9 cellular contexts compared by ENCODE assay signal in genomic region chr14:68951800-68952540, GRCh38. TPM values are rescaled to one million over a fixed set of nuclear protein-coding genes. Genes with fewer than 3 reads are reported as not detected.
DNase-seq lines count a peak whose midpoint lies in the region; ATAC-seq and TF ChIP-seq lines count a peak whose summit lies in the region.
"Had no signal": no experiment of that assay in that cellular context is flagged by ENCODE, and none has a peak within 500 bp of the region (broad histone marks: within the 10 kb centered on the region; RNA-seq: fewer than 3 reads in every experiment).

No MANE protein-coding gene starts in this region.

- H3K4me3 Mint-ChIP-seq in CD14-positive monocyte = peak overlapping the region in 1 of 2 donors; percentile 46

- H3K36me3 ChIP-seq in heart left ventricle (no peaks in the 10 kb centered on the region), rectal smooth muscle tissue (ENCODE audit: control insufficient read depth, insufficient read depth, low read length) (no peaks in the 10 kb centered on the region), MG63 (peaks cover 5% of the 10 kb centered on the region)

- H3K4me1 ChIP-seq in heart left ventricle (peaks cover 50 to 99% (median 94%) of the 10 kb centered on the region in 12 donors), rectal smooth muscle tissue (ENCODE audit: control insufficient read depth, insufficient read depth, low read length) (peaks cover 76% of the 10 kb centered on the region)

- H3K27me3 ChIP-seq in heart left ventricle = no peaks in the 10 kb centered on the region
- H3K27me3 ChIP-seq in rectal smooth muscle tissue (ENCODE audit: control insufficient read depth, insufficient read depth, low read length) = no peaks in the 10 kb centered on the region
- no peaks in the 10 kb centered on the region for H3K27me3 ChIP-seq in MG63

- TF ChIP-seq POLR2A in heart left ventricle (IDR thresholded peaks at IDR 0.05) = no peak

- TF ChIP-seq CTCF in CD14-positive monocyte (IDR thresholded peaks at IDR 0.05) = no peak
- no peak for TF ChIP-seq CTCF in WI38 (IDR thresholded peaks at IDR 0.05; ENCODE audit: low read depth, low read length)
- TF ChIP-seq CTCF in heart left ventricle (IDR thresholded peaks at IDR 0.05) = no peak

- intact Hi-C loops in CD14-positive monocyte (cut with micrococcal nuclease) = loop anchor here in 1 of 2 donors (1.0 kb wide), 1 partner anchor 22 kb away; no protein-coding TSS in a partner anchor
- intact Hi-C loops in heart left ventricle (cut with DNase I) = no loop called here

- H3K9me3 Mint-ChIP-seq in CD14-positive monocyte = no peaks in the 10 kb centered on the region

- peak overlapping the region; percentile 31 for H3K4me3 ChIP-seq in WI38 (ENCODE audit: low read depth, low read length)
- H3K4me3 ChIP-seq in heart left ventricle = peak overlapping the region in 6 of 12 donors; percentile 5 to 38 (median 23)
- peak overlapping the region; percentile 32 for H3K4me3 ChIP-seq in rectal smooth muscle tissue (ENCODE audit: low read length)
- H3K4me3 ChIP-seq in MG63 = no peak overlapping the region

- no peaks in the 10 kb centered on the region for H3K9me3 ChIP-seq in heart left ventricle
- H3K9me3 ChIP-seq in MG63 = no peaks in the 10 kb centered on the region

- H3K36me3 Mint-ChIP-seq in CD14-positive monocyte = peaks cover 10 to 23% of the 10 kb centered on the region in 2 donors

- H3K27ac Mint-ChIP-seq in CD14-positive monocyte = peak overlapping the region; percentile 89 to 98 (median 95)

- H3K27ac ChIP-seq in heart left ventricle = peak overlapping the region; percentile 63 to 98 (median 80)
- H3K27ac ChIP-seq in rectal smooth muscle tissue (ENCODE audit: low read depth, low read length) = peak overlapping the region; percentile 90

- H3K9ac ChIP-seq in rectal smooth muscle tissue (ENCODE audit: low read length) = no peak overlapping the region

- ATAC-seq in heart left ventricle = peak in 3 of 4 donors; percentile 1 to 57 (median 35)
- ATAC-seq in GM18861 (IDR thresholded peaks at IDR 0.05; ENCODE audit: unreplicated experiment) = no peak
- no peak for ATAC-seq in GM19328 (IDR thresholded peaks at IDR 0.05; ENCODE audit: unreplicated experiment)

- peaks cover 76% of the 10 kb centered on the region for H3K4me1 Mint-ChIP-seq in CD14-positive monocyte

- DNase-seq in CD14-positive monocyte (ENCODE audit: low spot score) (no peak), heart left ventricle (peak in 3 of 5 donors; percentile 77 to 84 (median 83)), MG63 (no peak), GF-D8 (lab: John Stamatoyannopoulos, UW) (no peak)
- DNase-seq: stimulated activated CD8-positive, alpha-beta memory T cell treated with anti-CD3 and anti-CD28 coated beads, Interleukin-4, amount 100 ng/mL, for 48 hours had no signal

- H3K27me3 Mint-ChIP-seq in CD14-positive monocyte (ENCODE audit: low read depth in 3 of 3) = no peaks in the 10 kb centered on the region

- WGBS in heart left ventricle, 4 donors = 45 to 63% (median 53%) methylated on average over 11 to 14 of the region's 14 CpGs

RNA-seq across cellular contexts. Expression of gene ACTN1, which starts 27.1 kb away (rescaled TPM):
- 10 to 100 TPM; 41.4 to 75.0 TPM for polyA plus RNA-seq in CD14-positive monocyte
- total RNA-seq in heart left ventricle = 100 to 1,000 TPM in 6 of 9 donors, 10 to 100 TPM in 3; 63.6 to 252 (median 110) TPM
- polyA plus RNA-seq in heart left ventricle = 10 to 100 TPM; 48.4 to 88.2 TPM
- total RNA-seq in MG63 (2014; rRNA removed; shearing (Covaris generic); ENCODE audit: low replicate concordance) = 61.9 and 80.5 TPM in 2 replicates

Comparison
In these comparisons a context has a peak if more than half of its experiments do, and no peak if none do; other contexts are left out.
1. DNase-seq: peak in heart left ventricle (3 of 5); none in CD14-positive monocyte (single experiment), MG63 (single experiment) and GF-D8 (single experiment).
2. ATAC-seq: peak in heart left ventricle (3 of 4); none in GM18861 (single experiment) and GM19328 (single experiment).